Comparison of ENCODE assay signal across 11 cellular contexts in genomic region chr4:102789317-102789717, GRCh38. TPM values are rescaled to one million over a fixed set of nuclear protein-coding genes. Genes with fewer than 3 reads are reported as not detected.
DNase-seq lines count a peak whose midpoint lies in the region; ATAC-seq and TF ChIP-seq lines count a peak whose summit lies in the region.
"Had no signal": no experiment of that assay in that cellular context is flagged by ENCODE, and none has a peak within 500 bp of the region (broad histone marks: within the 10 kb centered on the region; RNA-seq: fewer than 3 reads in every experiment).

No MANE protein-coding gene starts in this region.

- intact Hi-C loops in activated CD4-positive, alpha-beta T cell treated with anti-CD3 and anti-CD28 coated beads for 36 hours (cut with DNase I, micrococcal nuclease) = loop anchor here (2.0 kb wide), 1 partner anchor 27 kb away; no protein-coding TSS in a partner anchor
- intact Hi-C loops in mammary epithelial cell (cut with micrococcal nuclease) = loop anchor here (2.0 to 5.0 kb wide), 2 partner anchors 38 to 169 kb away; partner anchors contain the start of gene UBE2D3
- intact Hi-C loops in testis (cut with DNase I; ENCODE audit: low total_unique reads) = no loop called here
- intact Hi-C loops in esophagus squamous epithelium (cut with DNase I) = no loop called here

- H3K27ac ChIP-seq in mammary epithelial cell (ENCODE audit: insufficient read depth, low read depth, low read length) (peak overlapping the region; percentile 33), testis (no peak overlapping the region), esophagus squamous epithelium (no peak overlapping the region)

- dilution Hi-C loops in mammary epithelial cell (cut with HindIII; ENCODE audit: low sequenced_read_pairs) = no loop called here

- H3K27me3 Mint-ChIP-seq in activated CD4-positive, alpha-beta T cell treated with anti-CD3 and anti-CD28 coated beads for 36 hours = no peaks in the 10 kb centered on the region

- CTCF ChIA-PET in activated CD4-positive, alpha-beta T cell treated with anti-CD3 and anti-CD28 coated beads for 36 hours (lab: Charles Lee) = interaction anchor here (0.6 to 2.2 kb wide), 4 partner anchors 12 to 33 kb away, joined by 3 to 9 read pairs (median 4); no protein-coding TSS in a partner anchor
- CTCF ChIA-PET in mammary epithelial cell (lab: Charles Lee; ENCODE audit: low non-redundant PET) = no interaction called here

- peaks cover 28% of the 10 kb centered on the region for H3K36me3 Mint-ChIP-seq in activated CD4-positive, alpha-beta T cell treated with anti-CD3 and anti-CD28 coated beads for 36 hours (ENCODE audit: low read depth)

- TF ChIP-seq CTCF in NB4 (IDR thresholded peaks at IDR 0.05; ENCODE audit: low read depth, low read length) = no peak
- no peak for TF ChIP-seq CTCF in mammary epithelial cell (conservative IDR thresholded peaks at IDR 0.05 in 1 of 2, IDR thresholded peaks at IDR 0.05 in 1 of 2; ENCODE audit: extremely low read depth in 1 of 2, insufficient read depth in 1 of 2, low read depth in 1 of 2, low read length in 2 of 2)
- TF ChIP-seq CTCF in retinal pigment epithelial cell (conservative IDR thresholded peaks at IDR 0.05; ENCODE audit: low read depth, low read length) = no peak
- no peak for TF ChIP-seq CTCF in testis (IDR thresholded peaks at IDR 0.05)
- no peak for TF ChIP-seq CTCF in esophagus squamous epithelium (IDR thresholded peaks at IDR 0.05)

- TF ChIP-seq POLR2A in NB4 (IDR thresholded peaks at IDR 0.05; ENCODE audit: extremely low read depth, insufficient read length) (no peak), testis (IDR thresholded peaks at IDR 0.05) (no peak), esophagus squamous epithelium (IDR thresholded peaks at IDR 0.05) (no peak)

- in situ Hi-C loops in mammary epithelial cell (cut with MboI; ENCODE audit: low sequenced_read_pairs in 2 of 2) = no loop called here

- peaks cover 33% of the 10 kb centered on the region for H3K4me1 Mint-ChIP-seq in activated CD4-positive, alpha-beta T cell treated with anti-CD3 and anti-CD28 coated beads for 36 hours

- WGBS in mammary epithelial cell (ENCODE audit: low coverage, missing lambda C conversion rate) = 70% methylated on average over 3 of the region's 3 CpGs
- 46 to 61% methylated on average over 3 of the region's 3 CpGs for WGBS in testis, 2 donors
- 39 to 41% methylated on average over 3 of the region's 3 CpGs for WGBS in esophagus squamous epithelium, 2 donors

- H3K4me1 ChIP-seq in mammary epithelial cell (ENCODE audit: insufficient read depth, low read length) (no peaks in the 10 kb centered on the region), testis (no peaks in the 10 kb centered on the region), esophagus squamous epithelium (peaks cover 0 to 5% (median 0%) of the 10 kb centered on the region in 3 donors)

- H2AFZ ChIP-seq in mammary epithelial cell (ENCODE audit: low read depth, low read length) = no peak overlapping the region

- no TSS peak for BruUV-seq in mammary epithelial cell (replicated peaks; lab: Mats Ljungman, UMichigan)

- POLR2A ChIA-PET in activated CD4-positive, alpha-beta T cell treated with anti-CD3 and anti-CD28 coated beads for 36 hours (lab: Charles Lee) = interaction anchor here (1.0 to 1.8 kb wide), 2 partner anchors 27 to 38 kb away, joined by 4 read pairs; partner anchors contain the start of gene UBE2D3

- peaks cover 16% of the 10 kb centered on the region for H3K9me3 Mint-ChIP-seq in activated CD4-positive, alpha-beta T cell treated with anti-CD3 and anti-CD28 coated beads for 36 hours (ENCODE audit: low read depth)

- no peaks in the 10 kb centered on the region for H3K36me3 ChIP-seq in mammary epithelial cell (ENCODE audit: insufficient read depth, low read length)
- H3K36me3 ChIP-seq in testis (ENCODE audit: low read depth, missing control alignments) = no peaks in the 10 kb centered on the region
- peaks cover 0 to 28% (median 0%) of the 10 kb centered on the region in 3 donors for H3K36me3 ChIP-seq in esophagus squamous epithelium

- H3K9me3 ChIP-seq in mammary epithelial cell (replicated peaks; ENCODE audit: insufficient read depth, low read length) (no peaks in the 10 kb centered on the region), testis (no peaks in the 10 kb centered on the region), esophagus squamous epithelium (no peaks in the 10 kb centered on the region)

- H4K20me1 ChIP-seq in mammary epithelial cell (ENCODE audit: insufficient read depth, low read length) = no peaks in the 10 kb centered on the region

- no peak for DNase-seq in activated CD4-positive, alpha-beta T cell treated with anti-CD3 and anti-CD28 coated beads for 36 hours
- no peak for DNase-seq in activated CD4-positive, alpha-beta T cell treated with anti-CD3 and anti-CD28 coated beads for 1 hour
- peak; percentile 34 for DNase-seq in NB4 (ENCODE audit: low read depth)
- peak; percentile 64 for DNase-seq in mammary epithelial cell
- peak; percentile 43 for DNase-seq in retinal pigment epithelial cell (ENCODE audit: low read depth)
- no peak for DNase-seq in testis
- DNase-seq in esophagus squamous epithelium (lab: John Stamatoyannopoulos, UW) = no peak
- DNase-seq: NCI-H2029 treated with DMSO at 0.1 percent for 48 hours, SW 1271 had no signal

- no peak overlapping the region for H3K4me3 ChIP-seq in NB4 (ENCODE audit: low read depth, low read length)
- H3K4me3 ChIP-seq in mammary epithelial cell (replicated peaks in 1 of 3; ENCODE audit: insufficient read depth in 1 of 3, low read depth in 2 of 3, low read length in 3 of 3) = no peak overlapping the region
- no peak overlapping the region for H3K4me3 ChIP-seq in retinal pigment epithelial cell (ENCODE audit: low read length)
- H3K4me3 ChIP-seq in testis = no peak overlapping the region
- H3K4me3 ChIP-seq in esophagus squamous epithelium = no peak overlapping the region

- H3K4me3 Mint-ChIP-seq in activated CD4-positive, alpha-beta T cell treated with anti-CD3 and anti-CD28 coated beads for 36 hours = no peak overlapping the region

- peak overlapping the region; percentile 25 for H3K27ac Mint-ChIP-seq in activated CD4-positive, alpha-beta T cell treated with anti-CD3 and anti-CD28 coated beads for 36 hours

- no peak overlapping the region for H3K4me2 ChIP-seq in mammary epithelial cell (ENCODE audit: insufficient read depth, low read depth, low read length)

- no peaks in the 10 kb centered on the region for H3K79me2 ChIP-seq in mammary epithelial cell (ENCODE audit: insufficient read depth, low read length)

- H3K9ac ChIP-seq in mammary epithelial cell (ENCODE audit: insufficient read depth, low read length) = no peak overlapping the region

- H3K27me3 ChIP-seq in mammary epithelial cell (ENCODE audit: insufficient read depth, low read length) = no peaks in the 10 kb centered on the region
- H3K27me3 ChIP-seq in testis = no peaks in the 10 kb centered on the region
- no peaks in the 10 kb centered on the region for H3K27me3 ChIP-seq in esophagus squamous epithelium

- peak; percentile 63 for ATAC-seq in activated CD4-positive, alpha-beta T cell treated with anti-CD3 and anti-CD28 coated beads for 36 hours
- no peak for ATAC-seq in GM19328 (IDR thresholded peaks at IDR 0.05; ENCODE audit: unreplicated experiment)
- ATAC-seq: sciatic nerve had no signal

RNA-seq across cellular contexts. Expression of gene MANBA, which starts 28.5 kb away (rescaled TPM):
- 10 to 100 TPM; 12.0 to 13.3 TPM for total RNA-seq in activated CD4-positive, alpha-beta T cell treated with anti-CD3 and anti-CD28 coated beads for 36 hours
- total RNA-seq in mammary epithelial cell = 10 to 100 TPM; 21.6 to 44.0 TPM
- 8.2 TPM for polyA plus RNA-seq in mammary epithelial cell
- polyA minus RNA-seq in mammary epithelial cell = 20.1 TPM
- 10 to 100 TPM; 13.6 to 22.7 TPM for total RNA-seq in testis
- polyA plus RNA-seq in testis (ENCODE audit: insufficient read depth, low read depth, low replicate concordance) = 9.2 TPM
- 10 to 100 TPM; 10.4 to 21.7 (median 15.1) TPM for total RNA-seq in esophagus squamous epithelium

RNA-seq across cellular contexts. Expression of gene UBE2D3, which starts 38.0 kb away (rescaled TPM):
- 100 to 1,000 TPM; 472 to 686 TPM for total RNA-seq in activated CD4-positive, alpha-beta T cell treated with anti-CD3 and anti-CD28 coated beads for 36 hours
- 100 to 1,000 TPM; 338 to 352 TPM for total RNA-seq in mammary epithelial cell
- polyA plus RNA-seq in mammary epithelial cell = 311 TPM
- polyA minus RNA-seq in mammary epithelial cell = 367 TPM
- total RNA-seq in testis = 100 to 1,000 TPM; 357 to 363 TPM
- polyA plus RNA-seq in testis (ENCODE audit: insufficient read depth, low read depth, low replicate concordance) = 286 TPM
- total RNA-seq in esophagus squamous epithelium = 100 to 1,000 TPM; 278 to 377 (median 304) TPM

Comparison
In these comparisons a context has a peak if more than half of its experiments do, and no peak if none do; other contexts are left out.
1. DNase-seq: peak in NB4 (single experiment), mammary epithelial cell (single experiment) and retinal pigment epithelial cell (single experiment); none in activated CD4-positive, alpha-beta T cell treated with anti-CD3 and anti-CD28 coated beads for 36 hours (single experiment), activated CD4-positive, alpha-beta T cell treated with anti-CD3 and anti-CD28 coated beads for 1 hour (single experiment), testis (single experiment) and esophagus squamous epithelium (single experiment).
2. intact Hi-C loops: an anchor here in activated CD4-positive, alpha-beta T cell treated with anti-CD3 and anti-CD28 coated beads for 36 hours (2.0 kb wide) and mammary epithelial cell (2.0 to 5.0 kb wide); none called in testis and esophagus squamous epithelium.